17 cellular contexts compared by ENCODE assay signal in the genomic region with DNA sequence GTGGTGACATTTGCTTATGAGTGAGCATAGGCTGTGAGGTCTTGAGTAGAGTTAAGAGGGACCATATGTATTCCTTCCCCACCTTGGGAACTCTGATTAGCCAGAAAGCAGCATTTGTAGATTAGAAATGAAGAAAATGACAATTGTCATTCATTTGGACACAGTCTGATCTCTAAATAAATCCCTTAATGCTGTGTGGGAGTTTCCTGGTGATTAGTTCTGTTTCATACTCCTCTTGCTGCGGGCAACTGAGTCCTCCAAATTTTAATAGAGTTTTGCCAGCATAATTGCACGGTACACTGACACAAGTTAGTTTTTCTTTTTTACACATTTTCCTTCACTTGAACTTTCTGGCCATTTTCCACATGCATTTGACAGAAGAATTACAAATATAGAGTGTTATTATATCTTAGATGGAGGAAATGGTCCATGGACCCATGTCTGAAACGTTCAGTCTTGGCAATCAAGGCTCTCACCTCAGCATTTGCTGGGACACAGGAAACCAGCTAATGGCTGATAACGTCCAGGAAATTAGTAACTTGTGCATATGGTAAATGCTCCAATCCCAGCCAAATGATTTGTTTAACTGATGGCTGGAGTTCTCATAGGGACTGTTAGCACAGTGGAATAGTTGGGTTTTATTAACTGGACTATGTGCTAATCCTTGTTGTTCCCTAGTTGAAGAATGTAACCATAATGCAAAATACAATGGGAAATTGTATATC.
A peak's percentile ranks its signal among the peaks of the same experiment; 100 is the strongest.
DNase-seq lines count a peak whose midpoint lies in the region; ATAC-seq, FAIRE-seq and TF ChIP-seq lines count a peak whose summit lies in the region.
"Had no signal": no experiment of that assay in that cellular context is flagged by ENCODE, and none has a peak within 500 bp of the region (broad histone marks: within the 10 kb centered on the region; RNA-seq: fewer than 3 reads in every experiment).

No MANE protein-coding gene starts in this region.

- in situ Hi-C loops in IMR-90 (cut with MboI; ENCODE audit: low sequenced_read_pairs): no loop called here

- H3K36me3 ChIP-seq in A673 (ENCODE audit: insufficient read depth, low read length, poor library complexity, severe bottlenecking) (no peaks in the 10 kb centered on the region), IMR-90 (ENCODE audit: control insufficient read depth, insufficient read depth, low read length) (no peaks in the 10 kb centered on the region), endothelial cell of umbilical vein (ENCODE audit: control insufficient read depth in 2 of 2, extremely low read depth in 1 of 2, insufficient read depth in 2 of 2, low read length in 2 of 2) (no peaks in the 10 kb centered on the region)
- H3K36me3 ChIP-seq: HAP-1 had no signal

- peak overlapping the region; percentile 2 for H3K27ac ChIP-seq in A673 (ENCODE audit: low read depth, low read length, poor library complexity, severe bottlenecking)
- no peak overlapping the region for H3K27ac ChIP-seq in IMR-90 (ENCODE audit: insufficient read depth, low read length)
- H3K27ac ChIP-seq in endothelial cell of umbilical vein (ENCODE audit: insufficient read depth, low read depth, low read length): peak overlapping the region; percentile 79
- H3K27ac ChIP-seq in right cardiac atrium (ENCODE audit: low read length): no peak overlapping the region
- H3K27ac ChIP-seq: A549 had no signal

- H2AK5ac ChIP-seq in IMR-90 (ENCODE audit: low read depth, low read length): 0 out of 2 replicates have a peak overlapping the region, but pooled peaks have one; percentile 37

- no peak for TF ChIP-seq RAD21 in IMR-90 (IDR thresholded peaks at IDR 0.05; ENCODE audit: low read length)

- FAIRE-seq in endothelial cell of umbilical vein (lab: Jason Lieb, UNC): peak; percentile 93
- FAIRE-seq: D721Med, GM12892, H1 had no signal

- H2AFZ ChIP-seq in IMR-90 (replicated peaks; ENCODE audit: low read length, poor library complexity): no peak overlapping the region
- no peak overlapping the region for H2AFZ ChIP-seq in endothelial cell of umbilical vein (ENCODE audit: low read depth, low read length)

- peak; percentile 84 for DNase-seq in A673 (ENCODE audit: low spot score)
- no peak for DNase-seq in IMR-90
- DNase-seq in endothelial cell of umbilical vein (ENCODE audit: low read depth, low spot score): peak; percentile 97
- no peak for DNase-seq in right cardiac atrium
- DNase-seq in ecto neural progenitor cell (ENCODE audit: low spot score): no peak
- no peak for DNase-seq in stimulated activated CD4-positive, alpha-beta T cell treated with anti-CD3 and anti-CD28 coated beads, Interleukin-15, amount 100 ng/mL, for 24 hours
- DNase-seq: CD8-positive, alpha-beta T cell; COR-L47; DMS153; DND-41; GDM1 had no signal

- H3K14ac ChIP-seq in IMR-90 (replicated peaks; ENCODE audit: low read depth, low read length): no peak overlapping the region

- no peak overlapping the region for H2BK120ac ChIP-seq in IMR-90 (ENCODE audit: low read depth, low read length)

- TF ChIP-seq CTCF in A673 (conservative IDR thresholded peaks at IDR 0.05; ENCODE audit: low read depth, low read length) (no peak), IMR-90 (conservative IDR thresholded peaks at IDR 0.05; ENCODE audit: low read depth, low read length) (no peak), endothelial cell of umbilical vein (IDR thresholded peaks at IDR 0.05; ENCODE audit: extremely low read depth in 1 of 2, insufficient read depth in 1 of 2, low read depth in 1 of 2, low read length in 2 of 2) (no peak)

- peaks cover 15 to 27% of the 10 kb centered on the region in 2 experiments for H3K79me1 ChIP-seq in IMR-90 (ENCODE audit: low read depth in 1 of 2, low read length in 2 of 2)

- H3K4me2 ChIP-seq in IMR-90 (ENCODE audit: low read depth, low read length): no peak overlapping the region
- H3K4me2 ChIP-seq in endothelial cell of umbilical vein (ENCODE audit: insufficient read depth, low read length): peak overlapping the region; percentile 59
- H3K4me2 ChIP-seq: A549 had no signal

- no peak overlapping the region for H2BK5ac ChIP-seq in IMR-90 (ENCODE audit: low read depth, low read length, poor library complexity, severe bottlenecking)

- peak overlapping the region; percentile 31; the same call in 1 of the 2 replicates for H3K23ac ChIP-seq in IMR-90 (ENCODE audit: low read depth, low read length)

- peaks cover 2% of the 10 kb centered on the region for H3K79me2 ChIP-seq in endothelial cell of umbilical vein (ENCODE audit: control insufficient read depth, insufficient read depth, low read length)

- peak overlapping the region in 1 of 2 experiments; percentile 15; a peak in 2 of 4 replicates for H4K8ac ChIP-seq in IMR-90 (ENCODE audit: low read depth in 2 of 2, low read length in 2 of 2)

- H2AK9ac ChIP-seq in IMR-90 (replicated peaks; ENCODE audit: low read depth, low read length, poor library complexity): no peak overlapping the region

- H2BK15ac ChIP-seq in IMR-90 (ENCODE audit: low read depth, low read length): no peak overlapping the region; the same call in 2 of the 3 replicates

- no peak overlapping the region for H3K56ac ChIP-seq in IMR-90 (ENCODE audit: extremely low read depth, insufficient read depth, low read length)

- H3K9me3 ChIP-seq in A673 (ENCODE audit: low read depth, low read length, poor library complexity, severe bottlenecking) (no peaks in the 10 kb centered on the region), IMR-90 (ENCODE audit: control insufficient read depth, insufficient read depth, low read length) (no peaks in the 10 kb centered on the region), endothelial cell of umbilical vein (replicated peaks; ENCODE audit: control insufficient read depth, insufficient read depth, low read length) (no peaks in the 10 kb centered on the region), right cardiac atrium (ENCODE audit: control insufficient read depth, low read length) (no peaks in the 10 kb centered on the region)
- H3K9me3 ChIP-seq: A549, HAP-1 had no signal

- H3K9ac ChIP-seq in IMR-90 (ENCODE audit: low read depth, low read length) (no peak overlapping the region), endothelial cell of umbilical vein (replicated peaks; ENCODE audit: extremely low read depth, insufficient read depth, low read length) (no peak overlapping the region)

- H3K9me1 ChIP-seq in IMR-90 (ENCODE audit: insufficient read depth, low read length) (no peaks in the 10 kb centered on the region), endothelial cell of umbilical vein (replicated peaks; ENCODE audit: control insufficient read depth, extremely low read depth, insufficient read depth, low read length) (no peaks in the 10 kb centered on the region)

- no peak overlapping the region for H3K4ac ChIP-seq in IMR-90 (ENCODE audit: low read depth, low read length)

- intact Hi-C loops in A673 (cut with micrococcal nuclease; ENCODE audit: unreplicated experiment): no loop called here
- intact Hi-C loops in IMR-90 (cut with micrococcal nuclease): no loop called here
- intact Hi-C loops in endothelial cell of umbilical vein (cut with micrococcal nuclease): loop anchor here (1.0 to 5.0 kb wide), 5 partner anchors 75 to 321 kb away; partner anchors contain the start of gene RBMS3
- intact Hi-C loops in right cardiac atrium (cut with DNase I): no loop called here

- CTCF ChIA-PET in A673 (lab: Charles Lee) (no interaction called here), IMR-90 (lab: Yijun Ruan, JAX) (no interaction called here), endothelial cell of umbilical vein (lab: Charles Lee) (no interaction called here)

- H3K27me3 ChIP-seq in A673 (replicated peaks; ENCODE audit: insufficient read depth, low read depth, low read length, poor library complexity) (no peaks in the 10 kb centered on the region), IMR-90 (ENCODE audit: control insufficient read depth, insufficient read depth, low read length) (no peaks in the 10 kb centered on the region), endothelial cell of umbilical vein (ENCODE audit: control insufficient read depth in 2 of 2, insufficient read depth in 2 of 2, low read length in 2 of 2) (no peaks in the 10 kb centered on the region), right cardiac atrium (ENCODE audit: control insufficient read depth, insufficient read depth) (no peaks in the 10 kb centered on the region)

- 0 out of 2 replicates have a peak overlapping the region, but pooled peaks have one; percentile 2 for H4K5ac ChIP-seq in IMR-90 (ENCODE audit: low read depth, low read length)

- dilution Hi-C loops in IMR-90 (cut with HindIII; ENCODE audit: low sequenced_read_pairs, unreplicated experiment): no loop called here
- dilution Hi-C loops in endothelial cell of umbilical vein (cut with MboI; ENCODE audit: extremely low pct_ligation_motif_present, low sequenced_read_pairs): no loop called here

- no peak for TF ChIP-seq POLR2A in IMR-90 (IDR thresholded peaks at IDR 0.05; ENCODE audit: low read depth, low read length)
- peak; percentile 58 for TF ChIP-seq POLR2A in endothelial cell of umbilical vein (IDR thresholded peaks at IDR 0.05; ENCODE audit: low read depth, low read length)

- H3K18ac ChIP-seq in IMR-90 (ENCODE audit: low read depth, low read length): no peak overlapping the region

- ATAC-seq in IMR-90 (ENCODE audit: low read depth) (no peak), right cardiac atrium (peak; percentile 40 to 73), GM18519 (IDR thresholded peaks at IDR 0.05; ENCODE audit: low FRiP score, unreplicated experiment) (no peak)
- ATAC-seq: A549; CD8-positive, alpha-beta T cell had no signal

- H2BK20ac ChIP-seq in IMR-90 (ENCODE audit: low read depth, low read length): no peak overlapping the region

- no peaks in the 10 kb centered on the region for H4K20me1 ChIP-seq in IMR-90 (ENCODE audit: insufficient read depth, low read length)
- no peaks in the 10 kb centered on the region for H4K20me1 ChIP-seq in endothelial cell of umbilical vein (replicated peaks; ENCODE audit: control insufficient read depth, extremely low read depth, insufficient read depth, low read length)

- POLR2A ChIA-PET in A673 (lab: Charles Lee; ENCODE audit: low non-redundant PET): no interaction called here
- POLR2A ChIA-PET in IMR-90 (lab: Charles Lee; ENCODE audit: unreplicated experiment): no interaction called here
- POLR2A ChIA-PET in endothelial cell of umbilical vein (lab: Charles Lee): no interaction called here

- BruUV-seq in A673 (replicated peaks; lab: Mats Ljungman, UMichigan) (no TSS peak), IMR-90 (replicated peaks; lab: Mats Ljungman, UMichigan) (no TSS peak), endothelial cell of umbilical vein (replicated peaks; lab: Mats Ljungman, UMichigan) (no TSS peak)

- no CpG with 5 or more reads among the region's 4 CpGs for WGBS in IMR-90 (ENCODE audit: extremely low coverage in 2 of 2, insufficient read length in 1 of 2), 2 experiments
- WGBS in right cardiac atrium: 39% methylated on average over 4 of the region's 4 CpGs

- H3K4me3 ChIP-seq in A673 (ENCODE audit: low read depth, low read length, poor library complexity, severe bottlenecking) (no peak overlapping the region), IMR-90 (ENCODE audit: insufficient read depth, low read depth, low read length) (no peak overlapping the region), endothelial cell of umbilical vein (replicated peaks in 1 of 3; ENCODE audit: insufficient read depth in 1 of 3, low read depth in 1 of 3, low read length in 3 of 3) (no peak overlapping the region), right cardiac atrium (ENCODE audit: low read length) (no peak overlapping the region)
- H3K4me3 ChIP-seq: A549, HAP-1 had no signal

- peaks cover 29% of the 10 kb centered on the region for H3K4me1 ChIP-seq in A673 (ENCODE audit: insufficient read depth, low read length, poor library complexity, severe bottlenecking)
- H3K4me1 ChIP-seq in IMR-90 (ENCODE audit: control insufficient read depth, insufficient read depth, low read length): peaks cover 3% of the 10 kb centered on the region; the same call in 1 of the 2 replicates
- H3K4me1 ChIP-seq in endothelial cell of umbilical vein (ENCODE audit: control insufficient read depth, extremely low read depth, insufficient read depth, low read length): peaks cover 19% of the 10 kb centered on the region
- H3K4me1 ChIP-seq in right cardiac atrium (ENCODE audit: control insufficient read depth, insufficient read depth, low read length): peaks cover 3% of the 10 kb centered on the region

- no peak overlapping the region for H4K91ac ChIP-seq in IMR-90 (ENCODE audit: insufficient read depth, low read depth, low read length)

Comparison
In these comparisons a context has a peak if more than half of its experiments do, and no peak if none do; other contexts are left out.
1. DNase-seq: peak in A673 (single experiment) and endothelial cell of umbilical vein (single experiment); none in IMR-90 (single experiment), right cardiac atrium (0 of 3), ecto neural progenitor cell (single experiment) and stimulated activated CD4-positive, alpha-beta T cell treated with anti-CD3 and anti-CD28 coated beads, Interleukin-15, amount 100 ng/mL, for 24 hours (single experiment).
2. H3K27ac ChIP-seq: peak in A673 (single experiment) and endothelial cell of umbilical vein (single experiment); none in IMR-90 (single experiment) and right cardiac atrium (single experiment).
3. ATAC-seq: peak in right cardiac atrium (2 of 2); none in IMR-90 (single experiment) and GM18519 (single experiment).